In genomic region chr3:140270329-140270728, GRCh38 we compare ENCODE assay signal across 32 cellular contexts.
"Had no signal": no experiment of that assay in that cellular context is flagged by ENCODE, and none has a peak within 500 bp of the region (broad histone marks: within the 10 kb centered on the region; RNA-seq: fewer than 3 reads in every experiment).

No MANE protein-coding gene starts in this region.

- H3K4me2 ChIP-seq: hepatocyte, smooth muscle cell had no signal

- FAIRE-seq: astrocyte, colon, kidney had no signal

- H3K4me3 ChIP-seq: gastroesophageal sphincter, hepatocyte, psoas muscle, right atrium auricular region, smooth muscle cell, suprapubic skin, tibial artery, upper lobe of right lung had no signal

- H3K9ac ChIP-seq: parathyroid adenoma had no signal

- H3K27me3 ChIP-seq: brain microvascular endothelial cell, gastroesophageal sphincter, hepatocyte, right atrium auricular region, suprapubic skin, tibial artery, upper lobe of right lung had no signal

- H3K27ac ChIP-seq: brain microvascular endothelial cell, gastroesophageal sphincter, hepatocyte, parathyroid adenoma, psoas muscle, right atrium auricular region, suprapubic skin, tibial artery, upper lobe of right lung, WERI-Rb-1 had no signal

- ATAC-seq: activated CD4-positive, CD25-positive, alpha-beta regulatory T cell treated with anti-CD3 and anti-CD28 coated beads, Interleukin-2, amount 50 U/mL, for 24 hours; activated T-cell treated with anti-CD3 and anti-CD28 coated beads, Interleukin-2, amount 50 U/mL, for 4 hours; activated T-helper 17 cell treated with anti-CD3 and anti-CD28 coated beads, Interleukin-2, amount 50 U/mL, for 72 hours; gastroesophageal sphincter; naive thymus-derived CD4-positive, alpha-beta T cell; psoas muscle; T-helper 17 cell; upper lobe of right lung had no signal

- H3K9me3 ChIP-seq: gastroesophageal sphincter, psoas muscle, right atrium auricular region, suprapubic skin, tibial artery, upper lobe of right lung had no signal

- DNase-seq: activated CD4-positive, alpha-beta memory T cell treated with anti-CD3 and anti-CD28 coated beads for 36 hours; activated CD4-positive, alpha-beta T cell treated with anti-CD3 and anti-CD28 coated beads for 48 hours; activated gamma-delta T cell treated with Interleukin-2 at 50 U/mL for 16 hours; activated naive CD4-positive, alpha-beta T cell treated with anti-CD3 and anti-CD28 coated beads, Interleukin-2, amount 50 U/mL, for 16 hours; activated T-cell treated with anti-CD3 and anti-CD28 coated beads, Interleukin-2, amount 50 U/mL, for 4 hours; amniotic stem cell; brain microvascular endothelial cell; central memory CD4-positive, alpha-beta T cell; dermis blood vessel endothelial cell; effector CD4-positive, alpha-beta T cell; kidney; midbrain; naive thymus-derived CD4-positive, alpha-beta T cell; nucleus accumbens; psoas muscle; stimulated activated CD4-positive, alpha-beta T cell treated with anti-CD3 and anti-CD28 coated beads, Interleukin-1b, Interleukin-23, amount 100 ng/mL, for 48 hours; stimulated activated naive CD4-positive, alpha-beta T cell; T-helper 17 cell; T1000; tibial artery; upper lobe of right lung had no signal

- H2AFZ ChIP-seq: hepatocyte, parathyroid adenoma had no signal

- H3K36me3 ChIP-seq: brain microvascular endothelial cell, gastroesophageal sphincter, right atrium auricular region, suprapubic skin, tibial artery, upper lobe of right lung, WERI-Rb-1 had no signal

- H3K79me2 ChIP-seq: hepatocyte, parathyroid adenoma had no signal

- H3K4me1 ChIP-seq: gastroesophageal sphincter, parathyroid adenoma, right atrium auricular region, suprapubic skin, tibial artery, upper lobe of right lung had no signal
